In genomic region chr13:30617315-30618185, GRCh38 we compare ENCODE assay signal across 1 cellular context.
TF ChIP-seq lines count a peak whose summit lies in the region.

Gene USPL1, plus strand, starts transcription at chr13:30617920. Its CDS starts 3,221 bp downstream, at chr13:30621141.

TF ChIP-seq in HepG2, 621 proteins besides CTCF, POLR2A, EP300 and RAD21 (continued from another document and continues in another):
- TF ChIP-seq NFE2 (CRISPR knock-in tag; IDR thresholded peaks at IDR 0.05) (no peak; the same call in 1 of the 2 replicates), ZFAT (CRISPR knock-in tag; conservative IDR thresholded peaks at IDR 0.05) (no peak), ZNF513 (CRISPR knock-in tag; conservative IDR thresholded peaks at IDR 0.05) (no peak), ZNF672 (CRISPR knock-in tag; IDR thresholded peaks at IDR 0.05) (peak; percentile 98), ZBTB4 (CRISPR knock-in tag; IDR thresholded peaks at IDR 0.05; ENCODE audit: borderline replicate concordance) (peak; percentile 83; the same call in 1 of the 2 replicates), FOXK1 (CRISPR knock-in tag; IDR thresholded peaks at IDR 0.05; ENCODE audit: borderline replicate concordance, low read depth) (peak; percentile 96; the same call in 1 of the 2 replicates), ZBTB42 (CRISPR knock-in tag; IDR thresholded peaks at IDR 0.05) (peak; percentile 96), ZNF275 (CRISPR knock-in tag; IDR thresholded peaks at IDR 0.05; ENCODE audit: borderline replicate concordance) (peak; percentile 98; the same call in 1 of the 2 replicates), ZNF720 (CRISPR knock-in tag; IDR thresholded peaks at IDR 0.05) (no peak; the same call in 1 of the 2 replicates), ZNF44 (CRISPR knock-in tag; IDR thresholded peaks at IDR 0.05) (peak; percentile 98), FOXO4 (CRISPR knock-in tag; conservative IDR thresholded peaks at IDR 0.05) (0 out of 2 replicates have a peak, but pooled peaks have one; percentile 90), SOX5 (CRISPR knock-in tag; IDR thresholded peaks at IDR 0.05; ENCODE audit: borderline replicate concordance) (peak; percentile 88), ZNF160 (CRISPR knock-in tag; IDR thresholded peaks at IDR 0.05) (peak; percentile 92), ZZZ3 (CRISPR knock-in tag; IDR thresholded peaks at IDR 0.05; ENCODE audit: borderline replicate concordance) (peak; percentile 94; the same call in 1 of the 2 replicates), ZNF451 (CRISPR knock-in tag; IDR thresholded peaks at IDR 0.05) (peak; percentile 97), ARNT2 (CRISPR knock-in tag; IDR thresholded peaks at IDR 0.05; ENCODE audit: low read depth) (peak; percentile 95), ZNF512 (CRISPR knock-in tag; IDR thresholded peaks at IDR 0.05) (no peak), ZNF430 (CRISPR knock-in tag; IDR thresholded peaks at IDR 0.05) (peak; percentile 96), RBAK (CRISPR knock-in tag; IDR thresholded peaks at IDR 0.05) (peak; percentile 77), HBP1 (CRISPR knock-in tag; IDR thresholded peaks at IDR 0.05; ENCODE audit: low read depth) (peak; percentile 96; the same call in 1 of the 2 replicates), ZNF543 (CRISPR knock-in tag; IDR thresholded peaks at IDR 0.05) (peak; percentile 94), RXRA (CRISPR knock-in tag; IDR thresholded peaks at IDR 0.05) (peak; percentile 91), ATF3 (CRISPR knock-in tag; IDR thresholded peaks at IDR 0.05) (peak; percentile 55; the same call in 1 of the 2 replicates), NKX3-1 (CRISPR knock-in tag; IDR thresholded peaks at IDR 0.05) (peak; percentile 96), HNRNPK (IDR thresholded peaks at IDR 0.05; ENCODE audit: low read depth, low read length, poor library complexity, severe bottlenecking) (peak; percentile 73), CENPT (CRISPR knock-in tag; IDR thresholded peaks at IDR 0.05; ENCODE audit: low read depth) (peak; percentile 83), ZNF280B (CRISPR knock-in tag; IDR thresholded peaks at IDR 0.05; ENCODE audit: borderline replicate concordance) (peak; percentile 95), XBP1 (CRISPR knock-in tag; IDR thresholded peaks at IDR 0.05) (no peak), NPAS2 (CRISPR knock-in tag; IDR thresholded peaks at IDR 0.05; ENCODE audit: borderline replicate concordance) (no peak), MBNL3 (CRISPR knock-in tag; conservative IDR thresholded peaks at IDR 0.05) (no peak), ZNF547 (CRISPR knock-in tag; IDR thresholded peaks at IDR 0.05) (peak; percentile 93), ETV5 (CRISPR knock-in tag; IDR thresholded peaks at IDR 0.05; ENCODE audit: borderline replicate concordance) (peak; percentile 92), MXD4 (CRISPR knock-in tag; IDR thresholded peaks at IDR 0.05) (peak; percentile 86), MED8 (CRISPR knock-in tag; IDR thresholded peaks at IDR 0.05; ENCODE audit: insufficient replicate concordance) (peak; percentile 87), DR1 (CRISPR knock-in tag; IDR thresholded peaks at IDR 0.05) (peak; percentile 88; the same call in 1 of the 2 replicates), AHR (CRISPR knock-in tag; IDR thresholded peaks at IDR 0.05) (peak; percentile 89), PITX1 (CRISPR knock-in tag; IDR thresholded peaks at IDR 0.05) (peak; percentile 94), ZNF629 (CRISPR knock-in tag; conservative IDR thresholded peaks at IDR 0.05) (peak; percentile 7; the same call in 1 of the 2 replicates), AHDC1 (CRISPR knock-in tag; IDR thresholded peaks at IDR 0.05; ENCODE audit: borderline replicate concordance) (peak; percentile 78; the same call in 1 of the 2 replicates), FOXJ3 (CRISPR knock-in tag; IDR thresholded peaks at IDR 0.05; ENCODE audit: borderline replicate concordance) (no peak), THAP8 (CRISPR knock-in tag; IDR thresholded peaks at IDR 0.05; ENCODE audit: borderline replicate concordance) (peak; percentile 94; the same call in 1 of the 2 replicates), CEBPG (CRISPR knock-in tag; IDR thresholded peaks at IDR 0.05) (peak; percentile 59), MTA3 (CRISPR knock-in tag; IDR thresholded peaks at IDR 0.05) (no peak), YEATS2 (CRISPR knock-in tag; IDR thresholded peaks at IDR 0.05; ENCODE audit: borderline replicate concordance) (peak; percentile 98), THAP11 (CRISPR knock-in tag; IDR thresholded peaks at IDR 0.05) (peak; percentile 97), TEAD2 (CRISPR knock-in tag; IDR thresholded peaks at IDR 0.05) (no peak)
